ENCODE assay signal across 11 cellular contexts in the genomic region with DNA sequence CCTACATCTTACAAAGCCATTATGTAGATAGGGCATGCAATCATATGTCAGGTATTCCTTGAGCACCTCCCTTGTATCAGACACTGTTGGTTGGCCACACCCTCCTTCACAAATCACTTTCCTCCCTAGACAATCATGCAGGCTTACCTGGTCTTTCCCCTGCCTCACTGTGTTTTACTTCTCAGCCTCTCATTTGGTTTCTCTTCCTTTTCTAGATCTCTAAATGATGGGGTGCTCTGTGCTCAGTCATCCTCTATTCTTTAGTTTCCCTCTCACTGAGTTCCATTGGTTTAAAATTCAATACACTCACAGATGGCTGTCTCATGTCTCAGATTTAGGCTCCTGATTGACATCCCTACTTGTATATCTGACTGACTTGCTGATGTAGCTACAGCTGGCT.
DNase-seq lines count a peak whose midpoint lies in the region; ATAC-seq lines count a peak whose summit lies in the region.
"Had no signal": no experiment of that assay in that cellular context is flagged by ENCODE, and none has a peak within 500 bp of the region (broad histone marks: within the 10 kb centered on the region; RNA-seq: fewer than 3 reads in every experiment).

No MANE protein-coding gene starts in this region.

- peak; percentile 30 for DNase-seq in germinal center (ENCODE audit: low spot score)
- no peak for DNase-seq in NCI-H345 treated with DMSO at 0.1 percent for 48 hours (lab: John Stamatoyannopoulos, UW; ENCODE audit: unreplicated experiment)
- DNase-seq in cerebellar nuclear complex (lab: John Stamatoyannopoulos, UW), result no peak
- no peak for DNase-seq in activated CD4-positive, CD25-positive, alpha-beta regulatory T cell (lab: John Stamatoyannopoulos, UW)
- DNase-seq: activated CD4-positive, alpha-beta T cell treated with anti-CD3 and anti-CD28 coated beads for 1 hour; aorta; DMS79; NCI-H1436 had no signal

- peak; percentile 95 for ATAC-seq in GM18873 (IDR thresholded peaks at IDR 0.05; ENCODE audit: low FRiP score, unreplicated experiment)
- ATAC-seq in GM21423 (IDR thresholded peaks at IDR 0.05; ENCODE audit: unreplicated experiment), result peak; percentile 92
- peak; percentile 87 for ATAC-seq in HG03066 (IDR thresholded peaks at IDR 0.05; ENCODE audit: low read depth, unreplicated experiment)
